In the genomic region with DNA sequence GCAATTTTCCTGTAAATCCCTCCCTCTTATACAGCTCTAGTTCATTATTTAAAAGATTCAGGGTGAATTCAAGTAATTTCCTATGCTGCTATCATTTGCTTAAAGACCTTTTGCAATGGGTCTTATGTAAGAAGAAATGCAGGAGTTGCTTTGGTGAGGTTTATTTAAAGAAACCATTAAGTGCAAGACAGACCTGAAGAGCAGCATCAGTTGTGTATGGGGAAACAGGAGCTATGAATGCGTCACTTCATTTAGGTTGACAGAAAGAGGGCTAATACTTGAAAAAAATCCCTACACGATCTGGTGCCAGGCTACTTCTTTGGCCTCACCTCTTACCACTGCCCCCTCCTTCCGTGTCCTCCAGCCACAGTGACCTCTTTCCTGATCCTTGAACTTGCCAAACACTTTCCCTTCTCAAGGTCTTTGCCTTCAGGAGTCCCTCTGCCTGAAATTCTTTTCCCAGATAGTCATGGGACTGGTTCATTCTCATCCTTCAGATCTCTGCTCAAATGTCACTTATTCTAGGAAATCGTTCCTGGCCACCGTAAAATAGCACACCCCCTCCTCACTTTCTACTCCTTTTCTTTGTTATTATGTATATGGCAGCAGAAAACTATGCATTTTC, we compare ENCODE assay signal across 8 cellular contexts. TPM values are rescaled to one million over a fixed set of nuclear protein-coding genes. Genes with fewer than 3 reads are reported as not detected.
DNase-seq lines count a peak whose midpoint lies in the region; ATAC-seq and TF ChIP-seq lines count a peak whose summit lies in the region.

No MANE protein-coding gene starts in this region.

- no peaks in the 10 kb centered on the region for H3K9me2 ChIP-seq in OCI-LY7 (ENCODE audit: insufficient read depth, low read length)

- intact Hi-C loops in OCI-LY7 (cut with micrococcal nuclease; ENCODE audit: unreplicated experiment) = loop anchor here (2.0 to 10.0 kb wide), 7 partner anchors 47 to 851 kb away; a partner anchor contains a TSS
- intact Hi-C loops in prostate gland (cut with DNase I) = loop anchor here (5.0 to 10.0 kb wide), 5 partner anchors 51 to 621 kb away; a partner anchor contains a TSS

- no peaks in the 10 kb centered on the region for H3K9me3 Mint-ChIP-seq in endodermal cell

- H3K36me3 ChIP-seq in OCI-LY7 (ENCODE audit: insufficient read depth, low read length) (no peaks in the 10 kb centered on the region), endodermal cell (ENCODE audit: control insufficient read depth, insufficient read depth, low read length) (no peaks in the 10 kb centered on the region), prostate gland (no peaks in the 10 kb centered on the region)

- peaks cover 22% of the 10 kb centered on the region for H3K27me3 Mint-ChIP-seq in endodermal cell (ENCODE audit: insufficient read depth)

- peak; percentile 6 for DNase-seq in OCI-LY7 (ENCODE audit: low spot score)
- no peak for DNase-seq in endodermal cell
- DNase-seq in prostate gland (ENCODE audit: low spot score) = no peak
- DNase-seq in NCI-H1048 (lab: John Stamatoyannopoulos, UW) = no peak
- no peak for DNase-seq in NCI-H128 (lab: John Stamatoyannopoulos, UW; ENCODE audit: unreplicated experiment)
- DNase-seq in stimulated activated CD8-positive, alpha-beta memory T cell treated with anti-CD3 and anti-CD28 coated beads, Interleukin-4, amount 100 ng/mL, for 48 hours = no peak

- H3K9me3 ChIP-seq in OCI-LY7 (ENCODE audit: low read length) (no peaks in the 10 kb centered on the region), endodermal cell (ENCODE audit: control insufficient read depth, low read length) (no peaks in the 10 kb centered on the region), prostate gland (no peaks in the 10 kb centered on the region)

- no peak overlapping the region for H3K9ac ChIP-seq in endodermal cell (ENCODE audit: extremely low read depth, low read length, poor library complexity, severe bottlenecking)

- H3K4me1 Mint-ChIP-seq in endodermal cell = peaks cover 19% of the 10 kb centered on the region

- H3K4me1 ChIP-seq in OCI-LY7 (ENCODE audit: insufficient read depth, low read length, poor library complexity, severe bottlenecking) (peaks cover 31% of the 10 kb centered on the region), endodermal cell (ENCODE audit: control insufficient read depth, insufficient read depth, low read length) (no peaks in the 10 kb centered on the region), prostate gland (replicated peaks) (peaks cover 10% of the 10 kb centered on the region)

- H3K4me3 Mint-ChIP-seq in endodermal cell = peak overlapping the region; percentile 72

- no peaks in the 10 kb centered on the region for H3K36me3 Mint-ChIP-seq in endodermal cell (ENCODE audit: low read depth)

- 0 out of 2 replicates have a peak, but pooled peaks cover 5% of the 10 kb centered on the region for H3K79me2 ChIP-seq in OCI-LY7 (ENCODE audit: insufficient read depth, low read depth, low read length)

- CTCF ChIA-PET in OCI-LY7 (lab: Charles Lee; ENCODE audit: unreplicated experiment) = interaction anchor here (0.6 to 1.1 kb wide), 2 partner anchors 45 to 220 kb away, joined by 3 read pairs; no protein-coding TSS in a partner anchor

- H3K27me3 ChIP-seq in endodermal cell (ENCODE audit: control insufficient read depth, insufficient read depth, low read length, poor library complexity, severe bottlenecking) (peaks cover 8% of the 10 kb centered on the region), prostate gland (replicated peaks; ENCODE audit: insufficient read depth) (no peaks in the 10 kb centered on the region)

- WGBS in endodermal cell (ENCODE audit: insufficient coverage in 1 of 2, insufficient read length in 1 of 2), 2 experiments = 74 to 78% methylated on average over 5 of the region's 5 CpGs
- 48% methylated on average over 5 of the region's 5 CpGs for WGBS in prostate gland

- POLR2A ChIA-PET in OCI-LY7 (lab: Charles Lee) = interaction anchor here (0.5 to 1.7 kb wide), 7 partner anchors 9 to 247 kb away, joined by 3 to 8 read pairs (median 4); no protein-coding TSS in a partner anchor

- TF ChIP-seq CTCF in GM12875 (IDR thresholded peaks at IDR 0.05; ENCODE audit: borderline replicate concordance, insufficient read depth, low read depth, low read length) (no peak), OCI-LY7 (conservative IDR thresholded peaks at IDR 0.05; ENCODE audit: low read length) (no peak), endodermal cell (conservative IDR thresholded peaks at IDR 0.05) (no peak), prostate gland (IDR thresholded peaks at IDR 0.05) (no peak)

- BruUV-seq in OCI-LY7 (replicated peaks; lab: Mats Ljungman, UMichigan) = TSS peak; percentile 57

- ATAC-seq in GM19328 (IDR thresholded peaks at IDR 0.05; ENCODE audit: unreplicated experiment) = no peak

- H3K27ac ChIP-seq in OCI-LY7 (ENCODE audit: low read depth, low read length, poor library complexity, severe bottlenecking) = no peak overlapping the region
- no peak overlapping the region for H3K27ac ChIP-seq in endodermal cell (ENCODE audit: low read depth, low read length)
- H3K27ac ChIP-seq in prostate gland = peak overlapping the region; percentile 96 to 97

- peak overlapping the region; percentile 88 for H2AFZ ChIP-seq in OCI-LY7 (ENCODE audit: low read length)

- peak overlapping the region; percentile 88 for H3K4me2 ChIP-seq in OCI-LY7 (ENCODE audit: low read length)

- H3K27ac Mint-ChIP-seq in endodermal cell = peak overlapping the region; percentile 95

- no peak for TF ChIP-seq POLR2A in prostate gland (IDR thresholded peaks at IDR 0.05)

- no peaks in the 10 kb centered on the region for H4K20me1 ChIP-seq in OCI-LY7 (ENCODE audit: insufficient read depth, low read length)

- H3K4me3 ChIP-seq in GM12875 (ENCODE audit: low read depth, low read length) (peak overlapping the region; percentile 75), OCI-LY7 (ENCODE audit: low read depth, low read length, poor library complexity, severe bottlenecking) (peak overlapping the region; percentile 72), endodermal cell (ENCODE audit: low read length) (peak overlapping the region; percentile 90), prostate gland (peak overlapping the region; percentile 84 to 95)

RNA-seq across cellular contexts. Expression of a gene that starts 1.4 kb away (rescaled TPM):
- 3.7 and 4.4 TPM in 2 replicates for total RNA-seq in OCI-LY7 (2014; rRNA removed; shearing (Covaris generic))
- total RNA-seq in OCI-LY7 (2022) (11.4 and 12.5 TPM in 2 replicates), endodermal cell (10 to 100 TPM; 10.4 to 12.3 TPM), prostate gland (10 to 100 TPM in 1 of 2 donors, 1 to 10 TPM in 1; 8.6 to 13.9 TPM)
- polyA plus RNA-seq in endodermal cell (2013, experiment 1 of 2) = 4.2 TPM
- 3.6 TPM for polyA plus RNA-seq in endodermal cell (2013, experiment 2 of 2)

Comparison
In these comparisons a context has a peak if more than half of its experiments do, and no peak if none do; other contexts are left out.
1. H3K27ac ChIP-seq: peak in prostate gland (2 of 2); none in OCI-LY7 (single experiment) and endodermal cell (single experiment).
2. Peak in every context shown above with its lines, with median percentiles within 50 percentile points of each other: H3K4me3 ChIP-seq.